ENCODE assay signal across 14 cellular contexts in the genomic region with DNA sequence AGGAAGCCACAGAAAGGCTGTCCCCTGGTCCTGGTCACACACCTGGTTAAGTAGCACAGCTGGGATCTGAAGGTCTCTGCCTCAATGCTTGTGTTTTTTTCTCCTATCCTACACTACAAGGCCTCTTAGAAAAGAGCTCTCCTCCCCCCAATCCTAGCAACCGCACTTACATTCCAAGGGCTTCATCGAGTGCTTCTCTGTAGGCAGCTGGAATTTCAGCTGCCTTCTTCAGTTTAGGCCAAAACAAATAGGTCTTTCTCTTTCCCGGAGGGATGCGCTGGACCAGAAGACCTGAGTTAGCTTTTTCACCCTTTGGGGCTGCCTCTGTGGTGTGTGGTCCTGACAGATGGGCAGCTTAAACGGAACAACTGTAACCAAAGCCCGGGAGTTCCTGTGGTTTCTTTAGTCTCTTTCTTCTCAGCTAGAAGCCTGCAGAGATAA.
DNase-seq lines count a peak whose midpoint lies in the region; ATAC-seq and TF ChIP-seq lines count a peak whose summit lies in the region.
"Had no signal": no experiment of that assay in that cellular context is flagged by ENCODE, and none has a peak within 500 bp of the region (broad histone marks: within the 10 kb centered on the region; RNA-seq: fewer than 3 reads in every experiment).

No MANE protein-coding gene starts in this region.

- peak; percentile 42 for DNase-seq in COLO829 (ENCODE audit: low spot score)
- peak; percentile 43 for DNase-seq in NCI-H2107 (lab: John Stamatoyannopoulos, UW)
- peak; percentile 25 for DNase-seq in brain microvascular endothelial cell
- no peak for DNase-seq in left lung
- no peak for DNase-seq in HK-2 (ENCODE audit: unreplicated experiment)
- no peak for DNase-seq in effector memory CD8-positive, alpha-beta T cell
- DNase-seq in esophagus squamous epithelium (lab: John Stamatoyannopoulos, UW) = no peak
- DNase-seq: central memory CD4-positive, alpha-beta T cell; NCI-H1436; stimulated activated CD4-positive, alpha-beta T cell treated with anti-CD3 and anti-CD28 coated beads, Interleukin-4, amount 100 ng/mL, for 1 hour had no signal

- no peaks in the 10 kb centered on the region for H3K4me1 ChIP-seq in left lung
- no peaks in the 10 kb centered on the region for H3K4me1 ChIP-seq in esophagus squamous epithelium
- H3K4me1 ChIP-seq: prostate gland had no signal

- H3K36me3 ChIP-seq in brain microvascular endothelial cell (replicated peaks) (no peaks in the 10 kb centered on the region), left lung (no peaks in the 10 kb centered on the region), esophagus squamous epithelium (no peaks in the 10 kb centered on the region)
- H3K36me3 ChIP-seq: prostate gland had no signal

- H3K27me3 Mint-ChIP-seq in effector memory CD8-positive, alpha-beta T cell = peaks cover 24 to 83% of the 10 kb centered on the region in 2 donors

- no peak overlapping the region for H3K4me3 Mint-ChIP-seq in effector memory CD8-positive, alpha-beta T cell
- H3K4me3 Mint-ChIP-seq: mesothelial cell of epicardium had no signal

- ATAC-seq in left lung (peak; percentile 75), GM21381 (IDR thresholded peaks at IDR 0.05; ENCODE audit: unreplicated experiment) (no peak)
- ATAC-seq in effector memory CD8-positive, alpha-beta T cell (replicated peaks) = no peak
- ATAC-seq: Right ventricle myocardium inferior had no signal

- H3K9me3 Mint-ChIP-seq in effector memory CD8-positive, alpha-beta T cell = no peaks in the 10 kb centered on the region
- H3K9me3 Mint-ChIP-seq: mesothelial cell of epicardium had no signal

- intact Hi-C loops in left lung (cut with DNase I) (no loop called here), esophagus squamous epithelium (cut with DNase I) (no loop called here)

- H3K27ac Mint-ChIP-seq in effector memory CD8-positive, alpha-beta T cell = no peak overlapping the region
- H3K27ac Mint-ChIP-seq: mesothelial cell of epicardium had no signal

- no peak for TF ChIP-seq POLR2A in esophagus squamous epithelium (IDR thresholded peaks at IDR 0.05)

- H3K4me3 ChIP-seq in brain microvascular endothelial cell (ENCODE audit: low read depth, low read length) (no peak overlapping the region), left lung (no peak overlapping the region), esophagus squamous epithelium (no peak overlapping the region)
- H3K4me3 ChIP-seq: prostate gland had no signal

- no peaks in the 10 kb centered on the region for H3K36me3 Mint-ChIP-seq in effector memory CD8-positive, alpha-beta T cell (ENCODE audit: insufficient read depth)
- H3K36me3 Mint-ChIP-seq: mesothelial cell of epicardium had no signal

- H3K27ac ChIP-seq in brain microvascular endothelial cell (no peak overlapping the region), left lung (no peak overlapping the region), esophagus squamous epithelium (no peak overlapping the region)
- H3K27ac ChIP-seq: prostate gland had no signal

- TF ChIP-seq CTCF in brain microvascular endothelial cell (IDR thresholded peaks at IDR 0.05; ENCODE audit: low read depth, low read length, missing control alignments) = no peak
- no peak for TF ChIP-seq CTCF in left lung (IDR thresholded peaks at IDR 0.05)
- TF ChIP-seq CTCF in esophagus squamous epithelium (IDR thresholded peaks at IDR 0.05) = no peak

- no peaks in the 10 kb centered on the region for H3K9me3 ChIP-seq in left lung
- H3K9me3 ChIP-seq in esophagus squamous epithelium = no peaks in the 10 kb centered on the region
- H3K9me3 ChIP-seq: prostate gland had no signal

- in situ Hi-C loops in brain microvascular endothelial cell (cut with HindIII; ENCODE audit: low pct_ligation_motif_present, low sequenced_read_pairs) = no loop called here

- no peaks in the 10 kb centered on the region for H3K4me1 Mint-ChIP-seq in effector memory CD8-positive, alpha-beta T cell (ENCODE audit: low read depth in 2 of 2)
- H3K4me1 Mint-ChIP-seq: mesothelial cell of epicardium had no signal

- WGBS in esophagus squamous epithelium, 2 donors = 0 to 42% methylated on average over 1 to 6 of the region's 6 CpGs

- H3K27me3 ChIP-seq in brain microvascular endothelial cell (replicated peaks) = no peaks in the 10 kb centered on the region
- no peaks in the 10 kb centered on the region for H3K27me3 ChIP-seq in left lung
- peaks cover 0 to 13% (median 0%) of the 10 kb centered on the region in 4 donors for H3K27me3 ChIP-seq in esophagus squamous epithelium

Comparison
In these comparisons a context has a peak if more than half of its experiments do, and no peak if none do; other contexts are left out.
1. DNase-seq: peak in COLO829 (single experiment), NCI-H2107 (single experiment) and brain microvascular endothelial cell (single experiment); none in left lung (0 of 2), HK-2 (single experiment), effector memory CD8-positive, alpha-beta T cell (0 of 3) and esophagus squamous epithelium (single experiment).